Comparison of ENCODE assay signal across 8 cellular contexts in the genomic region with DNA sequence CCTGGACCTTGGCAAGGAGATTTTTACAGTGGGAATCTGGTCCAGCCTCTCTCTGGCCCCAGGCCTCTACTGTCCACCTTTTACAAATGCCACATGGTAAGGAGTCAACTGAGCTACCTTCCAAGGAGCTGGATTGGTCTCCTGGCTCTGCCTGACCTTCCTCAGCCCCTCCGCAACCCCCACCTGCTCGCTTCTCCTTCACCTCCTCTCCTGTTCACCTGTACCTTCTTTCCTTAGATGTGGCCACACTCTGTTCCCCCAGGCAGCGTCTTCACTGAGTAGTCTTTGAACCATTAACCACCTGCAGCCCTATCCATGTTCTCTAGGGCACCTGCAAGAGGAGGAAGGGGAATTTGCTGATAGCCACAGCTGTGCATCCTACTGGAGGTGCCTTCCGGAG. TPM values are rescaled to one million over a fixed set of nuclear protein-coding genes. Genes with fewer than 3 reads are reported as not detected.
A peak's percentile ranks its signal among the peaks of the same experiment; 100 is the strongest.
DNase-seq lines count a peak whose midpoint lies in the region; ATAC-seq and TF ChIP-seq lines count a peak whose summit lies in the region.

No MANE protein-coding gene starts in this region.

- TF ChIP-seq POLR2A in heart left ventricle (IDR thresholded peaks at IDR 0.05) (no peak), transverse colon (IDR thresholded peaks at IDR 0.05) (no peak)

- H3K27me3 ChIP-seq in heart left ventricle (no peaks in the 10 kb centered on the region), ascending aorta (no peaks in the 10 kb centered on the region), mucosa of stomach (ENCODE audit: control insufficient read depth, insufficient read depth, low read length) (no peaks in the 10 kb centered on the region), transverse colon (no peaks in the 10 kb centered on the region)

- peak overlapping the region; percentile 22 for H3K9ac ChIP-seq in mucosa of stomach (ENCODE audit: low read length)

- no peak for TF ChIP-seq EP300 in transverse colon (IDR thresholded peaks at IDR 0.05; ENCODE audit: low read depth)

- intact Hi-C loops in heart left ventricle (cut with DNase I), result loop anchor here (1.0 to 10.0 kb wide), 7 partner anchors 48 to 258 kb away; partner anchors contain the start of genes FLOT1 (in 4 of the 10) and IER3 (in 4 of the 10)
- intact Hi-C loops in Right ventricle myocardium inferior (cut with DNase I), result loop anchor here (2.0 kb wide), 2 partner anchors 84 to 240 kb away; partner anchors contain the start of gene IER3
- intact Hi-C loops in ascending aorta (cut with DNase I), result loop anchor here (2.0 to 5.0 kb wide), 2 partner anchors 47 to 258 kb away; no protein-coding TSS in a partner anchor
- intact Hi-C loops in transverse colon (cut with DNase I; ENCODE audit: low total_unique reads), result loop anchor here (2.0 to 5.0 kb wide), 2 partner anchors 48 to 87 kb away; partner anchors contain the start of genes FLOT1 and IER3

- peak overlapping the region in 1 of 12 donors; percentile 44 for H3K4me3 ChIP-seq in heart left ventricle
- no peak overlapping the region for H3K4me3 ChIP-seq in ascending aorta
- H3K4me3 ChIP-seq in mucosa of stomach (ENCODE audit: low read length), result no peak overlapping the region
- peak overlapping the region in 1 of 4 donors; percentile 8 for H3K4me3 ChIP-seq in transverse colon

- in situ Hi-C loops in transverse colon (cut with MboI; ENCODE audit: low pct_ligation_motif_present in 1 of 4, low pct_unique_long_range_greater_than_20kb in 1 of 4, low sequenced_read_pairs in 3 of 4), result loop anchor here in 3 of 4 donors (5.0 to 10.0 kb wide), 6 partner anchors 46 to 256 kb away; partner anchors contain the start of genes FLOT1 (in 1 of the 3) and IER3 (in 1 of the 3)

- ATAC-seq in heart left ventricle (peak in 3 of 4 donors; percentile 3 to 12 (median 3)), Right ventricle myocardium inferior (no peak), GM19328 (IDR thresholded peaks at IDR 0.05; ENCODE audit: unreplicated experiment) (no peak)

- peak overlapping the region in 10 of 12 donors; percentile 53 to 83 (median 75) for H3K27ac ChIP-seq in heart left ventricle
- H3K27ac ChIP-seq in ascending aorta, result peak overlapping the region; percentile 42 to 68
- H3K27ac ChIP-seq in transverse colon, result peak overlapping the region; percentile 42 to 80 (median 70)

- WGBS in heart left ventricle, 4 donors, result 93 to 97% (median 96%) methylated on average over 4 of the region's 4 CpGs
- whole genome bisulfite sequencing in transverse colon (ENCODE audit: low coverage in 1 of 2), 2 donors, result 81 to 82% methylated on average over 4 of the region's 4 CpGs

- TF ChIP-seq CTCF in heart left ventricle (IDR thresholded peaks at IDR 0.05) (no peak), ascending aorta (IDR thresholded peaks at IDR 0.05) (no peak), transverse colon (IDR thresholded peaks at IDR 0.05) (no peak)

- H3K9me3 ChIP-seq in heart left ventricle, result no peaks in the 10 kb centered on the region
- H3K9me3 ChIP-seq in ascending aorta, result no peaks in the 10 kb centered on the region
- H3K9me3 ChIP-seq in mucosa of stomach (ENCODE audit: control insufficient read depth, low read length), result no peaks in the 10 kb centered on the region
- no peaks in the 10 kb centered on the region for H3K9me3 ChIP-seq in transverse colon

- DNase-seq in heart left ventricle (no peak), Right ventricle myocardium inferior (ENCODE audit: missing footprints) (no peak), ascending aorta (ENCODE audit: low spot score in 2 of 2) (no peak), transverse colon (no peak), NCI-H2227 (lab: John Stamatoyannopoulos, UW; ENCODE audit: unreplicated experiment) (no peak)
- no peak for DNase-seq in stimulated activated CD4-positive, alpha-beta T cell treated with anti-CD3 and anti-CD28 coated beads, Interleukin-2, amount 100 ng/mL, for 24 hours

- H3K4me1 ChIP-seq in heart left ventricle, result peaks cover 0 to 49% (median 16%) of the 10 kb centered on the region in 12 donors
- peaks cover 5 to 14% of the 10 kb centered on the region in 2 donors for H3K4me1 ChIP-seq in ascending aorta
- H3K4me1 ChIP-seq in mucosa of stomach (ENCODE audit: control insufficient read depth, insufficient read depth, low read length), result peaks cover 28% of the 10 kb centered on the region
- H3K4me1 ChIP-seq in transverse colon, result peaks cover 7 to 42% (median 22%) of the 10 kb centered on the region in 4 donors

- H3K36me3 ChIP-seq in heart left ventricle, result no peaks in the 10 kb centered on the region
- no peaks in the 10 kb centered on the region for H3K36me3 ChIP-seq in ascending aorta
- no peaks in the 10 kb centered on the region for H3K36me3 ChIP-seq in mucosa of stomach (ENCODE audit: control insufficient read depth, insufficient read depth, low read length)
- no peaks in the 10 kb centered on the region for H3K36me3 ChIP-seq in transverse colon

RNA-seq across cellular contexts. Expression of gene DDR1, which starts 55.3 kb away (rescaled TPM):
- total RNA-seq in heart left ventricle (10 to 100 TPM; 18.0 to 50.0 (median 38.4) TPM), Right ventricle myocardium inferior (32.5 TPM), ascending aorta (18.8 TPM), transverse colon (100 to 1,000 TPM; 149 to 322 (median 230) TPM)
- polyA plus RNA-seq in heart left ventricle, result 10 to 100 TPM; 11.8 to 14.1 TPM

Comparison
In these comparisons a context has a peak if more than half of its experiments do, and no peak if none do; other contexts are left out.
1. ATAC-seq: peak in heart left ventricle (3 of 4); none in Right ventricle myocardium inferior (single experiment) and GM19328 (single experiment).
2. Peak in every context shown above with its lines, with median percentiles within 50 percentile points of each other: H3K27ac ChIP-seq.